Comparison of ENCODE assay signal across 28 cellular contexts in the genomic region with DNA sequence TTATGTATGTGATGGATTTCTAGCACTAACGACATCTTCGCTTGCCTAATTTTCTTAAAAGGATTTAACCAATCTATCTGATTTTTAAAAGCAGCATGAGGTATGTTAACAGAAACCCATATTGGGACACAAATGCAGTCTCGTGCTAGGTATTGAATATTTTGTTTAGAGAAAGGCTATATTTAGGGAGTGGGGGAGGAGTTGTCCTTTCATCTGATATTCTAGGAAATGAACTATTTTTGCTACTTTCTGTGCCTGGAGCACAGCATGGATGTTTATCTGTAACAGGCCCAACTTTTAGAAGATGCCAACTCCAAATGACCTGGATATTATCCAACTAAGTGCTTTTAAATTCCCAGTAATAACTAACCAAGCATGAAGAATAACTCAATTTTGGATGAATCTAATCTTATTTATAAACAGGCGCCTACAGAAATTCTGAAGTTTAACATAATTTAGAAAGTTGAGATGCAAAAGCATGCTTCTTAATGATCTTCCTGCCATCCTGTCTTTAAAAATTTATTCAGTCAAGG.
"Had no signal": no experiment of that assay in that cellular context is flagged by ENCODE, and none has a peak within 500 bp of the region (broad histone marks: within the 10 kb centered on the region; RNA-seq: fewer than 3 reads in every experiment).

No MANE protein-coding gene starts in this region.

- H3K4me2 ChIP-seq: hepatocyte had no signal

- H3K4me3 ChIP-seq: colonic mucosa, coronary artery, dorsolateral prefrontal cortex, esophagus muscularis mucosa, esophagus squamous epithelium, gastrocnemius medialis, gastroesophageal sphincter, heart left ventricle, heart right ventricle, hepatocyte had no signal

- DNase-seq: colonic mucosa; cortex of kidney; dermis blood vessel endothelial cell; dorsolateral prefrontal cortex; effector CD4-positive, alpha-beta T cell; effector CD8-positive, alpha-beta T cell; effector memory CD4-positive, alpha-beta T cell; effector memory CD8-positive, alpha-beta T cell; endodermal cell; erythroblast; esophagus squamous epithelium; foreskin fibroblast; foreskin keratinocyte; foreskin melanocyte; gastrocnemius medialis; glutamatergic neuron; head of caudate nucleus; heart left ventricle; heart right ventricle had no signal

- H3K36me3 ChIP-seq: colonic mucosa, esophagus muscularis mucosa, esophagus squamous epithelium, gastrocnemius medialis, gastroesophageal sphincter, heart left ventricle, heart right ventricle had no signal

- H3K4me1 ChIP-seq: colonic mucosa, esophagus squamous epithelium, foreskin keratinocyte, gastrocnemius medialis, heart left ventricle, heart right ventricle had no signal

- H3K9me3 ChIP-seq: colonic mucosa, esophagus muscularis mucosa, esophagus squamous epithelium, gastrocnemius medialis, gastroesophageal sphincter, heart left ventricle, heart right ventricle had no signal

- H3K27me3 ChIP-seq: colonic mucosa, esophagus muscularis mucosa, esophagus squamous epithelium, foreskin keratinocyte, gastrocnemius medialis, gastroesophageal sphincter, hepatocyte had no signal

- H2AFZ ChIP-seq: hepatocyte had no signal

- ATAC-seq: effector memory CD8-positive, alpha-beta T cell; esophagus mucosa; foreskin keratinocyte; gastrocnemius medialis; gastroesophageal sphincter; heart left ventricle; heart right ventricle had no signal

- H3K79me2 ChIP-seq: hepatocyte had no signal

- H3K27ac ChIP-seq: colonic mucosa, coronary artery, dorsolateral prefrontal cortex, epithelial cell of prostate, esophagus muscularis mucosa, esophagus squamous epithelium, foreskin keratinocyte, gastrocnemius medialis, gastroesophageal sphincter, heart left ventricle, heart right ventricle, hepatocyte had no signal

- FAIRE-seq: endometrium, endothelial cell of umbilical vein, frontal cortex had no signal
